In the genomic region with DNA sequence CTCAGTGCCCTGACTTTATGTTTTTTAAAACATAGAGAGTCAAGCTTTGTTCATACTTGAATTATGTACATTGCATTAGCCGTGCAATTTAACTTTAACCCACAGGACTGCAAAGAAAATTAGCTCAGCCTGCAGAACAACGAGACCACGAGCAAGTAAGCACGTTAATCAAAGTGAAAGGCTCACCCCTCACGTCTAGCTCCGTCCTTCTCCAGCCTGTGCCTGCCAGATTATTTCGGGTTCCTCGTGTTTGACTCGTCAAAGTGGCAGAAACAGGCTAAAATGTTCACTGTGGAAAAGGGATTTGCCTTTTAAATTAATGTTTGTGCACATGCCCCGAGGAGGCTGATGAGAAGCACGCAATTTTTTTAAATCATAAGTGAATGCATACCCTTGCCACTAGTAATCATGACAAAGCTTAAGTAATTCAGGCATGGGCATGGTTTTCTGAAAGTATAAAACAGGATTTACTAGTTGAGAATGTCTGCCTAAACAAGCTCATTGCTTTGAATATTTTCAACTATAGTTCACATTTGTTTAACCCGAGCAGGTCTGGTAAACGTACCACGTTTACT, we compare ENCODE assay signal across 12 cellular contexts. TPM values are rescaled to one million over a fixed set of nuclear protein-coding genes. Genes with fewer than 3 reads are reported as not detected.
DNase-seq lines count a peak whose midpoint lies in the region; ATAC-seq, FAIRE-seq and TF ChIP-seq lines count a peak whose summit lies in the region.
"Had no signal": no experiment of that assay in that cellular context is flagged by ENCODE, and none has a peak within 500 bp of the region (broad histone marks: within the 10 kb centered on the region; RNA-seq: fewer than 3 reads in every experiment).

No MANE protein-coding gene starts in this region.

- H3K9me3 ChIP-seq in upper lobe of right lung: no peaks in the 10 kb centered on the region

- FAIRE-seq in H54 (lab: Jason Lieb, UNC): no peak
- FAIRE-seq: A204.1 had no signal

- H3K36me3 ChIP-seq in upper lobe of right lung: no peaks in the 10 kb centered on the region

- H3K36me3 Mint-ChIP-seq in activated T-helper 17 cell treated with anti-CD3 and anti-CD28 coated beads, Interleukin-2, amount 50 U/mL, for 72 hours (ENCODE audit: low read depth): peaks cover 10% of the 10 kb centered on the region

- H3K27ac ChIP-seq in layer of hippocampus (ENCODE audit: low read depth, low read length) (peak overlapping the region; percentile 27), upper lobe of right lung (peak overlapping the region; percentile 44)

- no peaks in the 10 kb centered on the region for H3K27me3 Mint-ChIP-seq in activated T-helper 17 cell treated with anti-CD3 and anti-CD28 coated beads, Interleukin-2, amount 50 U/mL, for 72 hours
- H3K27me3 Mint-ChIP-seq: progenitor cell of endocrine pancreas had no signal

- no peak for TF ChIP-seq CTCF in upper lobe of right lung (IDR thresholded peaks at IDR 0.05)

- ATAC-seq in activated T-helper 17 cell treated with anti-CD3 and anti-CD28 coated beads, Interleukin-2, amount 50 U/mL, for 72 hours (replicated peaks): no peak
- no peak for ATAC-seq in upper lobe of right lung
- no peak for ATAC-seq in HG03460 (IDR thresholded peaks at IDR 0.05; ENCODE audit: unreplicated experiment)
- no peak for ATAC-seq in HG03039 (IDR thresholded peaks at IDR 0.05; ENCODE audit: unreplicated experiment)
- ATAC-seq: stimulated activated naive CD8-positive, alpha-beta T cell treated with anti-CD3 and anti-CD28 coated beads, Interleukin-15, Interleukin-2, amounts not matched to agents 100 U/mL and 50 U/mL, for 24 hours had no signal

- intact Hi-C loops in upper lobe of right lung (cut with DNase I): no loop called here

- TF ChIP-seq POLR2A in H54 (IDR thresholded peaks at IDR 0.05; ENCODE audit: low read depth, low read length): no peak

- H3K27me3 ChIP-seq in layer of hippocampus (ENCODE audit: control insufficient read depth, insufficient read depth, low read length): no peaks in the 10 kb centered on the region
- no peaks in the 10 kb centered on the region for H3K27me3 ChIP-seq in upper lobe of right lung

- H3K4me3 Mint-ChIP-seq in activated T-helper 17 cell treated with anti-CD3 and anti-CD28 coated beads, Interleukin-2, amount 50 U/mL, for 72 hours: peak overlapping the region; percentile 83

- peaks cover 18% of the 10 kb centered on the region for H3K4me1 ChIP-seq in upper lobe of right lung

- H3K4me3 ChIP-seq in upper lobe of right lung: peak overlapping the region; percentile 3

- no peaks in the 10 kb centered on the region for H3K9me3 Mint-ChIP-seq in activated T-helper 17 cell treated with anti-CD3 and anti-CD28 coated beads, Interleukin-2, amount 50 U/mL, for 72 hours

- peaks cover 24% of the 10 kb centered on the region for H3K4me1 Mint-ChIP-seq in activated T-helper 17 cell treated with anti-CD3 and anti-CD28 coated beads, Interleukin-2, amount 50 U/mL, for 72 hours

- peak; percentile 44 for DNase-seq in NCI-H1436 (lab: John Stamatoyannopoulos, UW)
- no peak for DNase-seq in NCI-H1436 treated with DMSO at 0.1 percent for 48 hours (lab: John Stamatoyannopoulos, UW)
- no peak for DNase-seq in upper lobe of right lung
- DNase-seq in H54 (ENCODE audit: insufficient read length, low spot score): no peak
- DNase-seq: activated T-cell treated with anti-CD3 and anti-CD28 coated beads, Interleukin-2, amount 50 U/mL, for 1 hour; stimulated activated naive CD8-positive, alpha-beta T cell treated with anti-CD3 and anti-CD28 coated beads, Interleukin-15, Interleukin-2, amounts not matched to agents 100 U/mL and 50 U/mL, for 24 hours had no signal

- peak overlapping the region; percentile 48 for H3K27ac Mint-ChIP-seq in activated T-helper 17 cell treated with anti-CD3 and anti-CD28 coated beads, Interleukin-2, amount 50 U/mL, for 72 hours
- H3K27ac Mint-ChIP-seq: progenitor cell of endocrine pancreas had no signal

RNA-seq across cellular contexts. Expression of a gene that starts 15.3 kb away (rescaled TPM):
- 10 to 100 TPM; 33.3 to 45.6 TPM for total RNA-seq in activated T-helper 17 cell treated with anti-CD3 and anti-CD28 coated beads, Interleukin-2, amount 50 U/mL, for 72 hours
- total RNA-seq in upper lobe of right lung: 118 TPM
